1 cellular context compared by ENCODE assay signal in genomic region chr2:55957142-55957541, GRCh38.
TF ChIP-seq lines count a peak whose summit lies in the region.

No MANE protein-coding gene starts in this region.

TF ChIP-seq in WTC11, 78 proteins besides CTCF, POLR2A, EP300 and RAD21 (continued from another document):
- TF ChIP-seq, protein P1, sequence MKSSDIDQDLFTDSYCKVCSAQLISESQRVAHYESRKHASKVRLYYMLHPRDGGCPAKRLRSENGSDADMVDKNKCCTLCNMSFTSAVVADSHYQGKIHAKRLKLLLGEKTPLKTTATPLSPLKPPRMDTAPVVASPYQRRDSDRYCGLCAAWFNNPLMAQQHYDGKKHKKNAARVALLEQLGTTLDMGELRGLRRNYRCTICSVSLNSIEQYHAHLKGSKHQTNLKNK (CRISPR knock-in tag; IDR thresholded peaks at IDR 0.05): no peak
- TF ChIP-seq CREB1 (CRISPR knock-in tag; IDR thresholded peaks at IDR 0.05): no peak
